In genomic region chr1:71046891-71047634, GRCh38 we compare ENCODE assay signal across 8 cellular contexts. TPM values are rescaled to one million over a fixed set of nuclear protein-coding genes. Genes with fewer than 3 reads are reported as not detected.
DNase-seq lines count a peak whose midpoint lies in the region; ATAC-seq and TF ChIP-seq lines count a peak whose summit lies in the region.

No MANE protein-coding gene starts in this region.

- H3K36me3 ChIP-seq in right atrium auricular region = no peaks in the 10 kb centered on the region

- peaks cover 0 to 15% of the 10 kb centered on the region in 2 donors for H3K27me3 ChIP-seq in right atrium auricular region

- H3K4me1 ChIP-seq in right atrium auricular region = peaks cover 0 to 18% of the 10 kb centered on the region in 2 donors

- ATAC-seq in HG02870 (IDR thresholded peaks at IDR 0.05; ENCODE audit: unreplicated experiment) (peak; percentile 23), HG03460 (IDR thresholded peaks at IDR 0.05; ENCODE audit: unreplicated experiment) (no peak), HG03175 (IDR thresholded peaks at IDR 0.05; ENCODE audit: unreplicated experiment) (no peak)

- TF ChIP-seq CTCF in GM10266 (IDR thresholded peaks at IDR 0.05; ENCODE audit: control insufficient read depth, insufficient read depth, low read depth, missing control alignments) (no peak), right atrium auricular region (IDR thresholded peaks at IDR 0.05) (no peak)

- no peaks in the 10 kb centered on the region for H3K9me3 ChIP-seq in right atrium auricular region

- no peak overlapping the region for H3K27ac ChIP-seq in right atrium auricular region

- peak; percentile 34 for DNase-seq in GM10266 (ENCODE audit: extremely low spot score)
- DNase-seq in activated naive CD4-positive, alpha-beta T cell treated with anti-CD3 and anti-CD28 coated beads, Interleukin-2, amount 50 U/mL, for 16 hours = peak; percentile 22
- DNase-seq in right atrium auricular region (ENCODE audit: low spot score) = no peak
- DNase-seq in retina = peak; percentile 86
- DNase-seq in activated gamma-delta T cell treated with Interleukin-2 at 50 U/mL for 16 hours = no peak

- peak overlapping the region; percentile 11 to 53 for H3K4me3 ChIP-seq in right atrium auricular region

RNA-seq across cellular contexts. Expression of gene PTGER3, which starts 0.6 kb away (rescaled TPM):
- 1 to 10 TPM in 1 of 2 donors, under 1 TPM in 1; 0.52 to 4.6 TPM for total RNA-seq in right atrium auricular region

RNA-seq across cellular contexts. Expression of gene ZRANB2, which starts 33.8 kb away (rescaled TPM):
- 10 to 100 TPM; 23.5 to 37.9 TPM for total RNA-seq in right atrium auricular region

Comparison
In these comparisons a context has a peak if more than half of its experiments do, and no peak if none do; other contexts are left out.
1. DNase-seq: peak in GM10266 (single experiment), activated naive CD4-positive, alpha-beta T cell treated with anti-CD3 and anti-CD28 coated beads, Interleukin-2, amount 50 U/mL, for 16 hours (single experiment) and retina (single experiment); none in right atrium auricular region (single experiment) and activated gamma-delta T cell treated with Interleukin-2 at 50 U/mL for 16 hours (single experiment).